1 cellular context compared by ENCODE assay signal in genomic region chr9:83514767-83515166, GRCh38.
TF ChIP-seq lines count a peak whose summit lies in the region.

No MANE protein-coding gene starts in this region.

TF ChIP-seq in liver, 16 proteins besides CTCF, POLR2A, EP300 and RAD21 (continued from another document):
- TF ChIP-seq, protein P1, sequence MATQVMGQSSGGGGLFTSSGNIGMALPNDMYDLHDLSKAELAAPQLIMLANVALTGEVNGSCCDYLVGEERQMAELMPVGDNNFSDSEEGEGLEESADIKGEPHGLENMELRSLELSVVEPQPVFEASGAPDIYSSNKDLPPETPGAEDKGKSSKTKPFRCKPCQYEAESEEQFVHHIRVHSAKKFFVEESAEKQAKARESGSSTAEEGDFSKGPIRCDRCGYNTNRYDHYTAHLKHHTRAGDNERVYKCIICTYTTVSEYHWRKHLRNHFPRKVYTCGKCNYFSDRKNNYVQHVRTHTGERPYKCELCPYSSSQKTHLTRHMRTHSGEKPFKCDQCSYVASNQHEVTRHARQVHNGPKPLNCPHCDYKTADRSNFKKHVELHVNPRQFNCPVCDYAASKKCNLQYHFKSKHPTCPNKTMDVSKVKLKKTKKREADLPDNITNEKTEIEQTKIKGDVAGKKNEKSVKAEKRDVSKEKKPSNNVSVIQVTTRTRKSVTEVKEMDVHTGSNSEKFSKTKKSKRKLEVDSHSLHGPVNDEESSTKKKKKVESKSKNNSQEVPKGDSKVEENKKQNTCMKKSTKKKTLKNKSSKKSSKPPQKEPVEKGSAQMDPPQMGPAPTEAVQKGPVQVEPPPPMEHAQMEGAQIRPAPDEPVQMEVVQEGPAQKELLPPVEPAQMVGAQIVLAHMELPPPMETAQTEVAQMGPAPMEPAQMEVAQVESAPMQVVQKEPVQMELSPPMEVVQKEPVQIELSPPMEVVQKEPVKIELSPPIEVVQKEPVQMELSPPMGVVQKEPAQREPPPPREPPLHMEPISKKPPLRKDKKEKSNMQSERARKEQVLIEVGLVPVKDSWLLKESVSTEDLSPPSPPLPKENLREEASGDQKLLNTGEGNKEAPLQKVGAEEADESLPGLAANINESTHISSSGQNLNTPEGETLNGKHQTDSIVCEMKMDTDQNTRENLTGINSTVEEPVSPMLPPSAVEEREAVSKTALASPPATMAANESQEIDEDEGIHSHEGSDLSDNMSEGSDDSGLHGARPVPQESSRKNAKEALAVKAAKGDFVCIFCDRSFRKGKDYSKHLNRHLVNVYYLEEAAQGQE (IDR thresholded peaks at IDR 0.05): no peak
- TF ChIP-seq SP1 (IDR thresholded peaks at IDR 0.05): peak; percentile 36
- TF ChIP-seq GABPA (IDR thresholded peaks at IDR 0.05 in 1 of 2, conservative IDR thresholded peaks at IDR 0.05 in 1 of 2): no peak
- TF ChIP-seq HNF4A (conservative IDR thresholded peaks at IDR 0.05): peak; percentile 48 to 71
